ENCODE assay signal across 24 cellular contexts in the genomic region with DNA sequence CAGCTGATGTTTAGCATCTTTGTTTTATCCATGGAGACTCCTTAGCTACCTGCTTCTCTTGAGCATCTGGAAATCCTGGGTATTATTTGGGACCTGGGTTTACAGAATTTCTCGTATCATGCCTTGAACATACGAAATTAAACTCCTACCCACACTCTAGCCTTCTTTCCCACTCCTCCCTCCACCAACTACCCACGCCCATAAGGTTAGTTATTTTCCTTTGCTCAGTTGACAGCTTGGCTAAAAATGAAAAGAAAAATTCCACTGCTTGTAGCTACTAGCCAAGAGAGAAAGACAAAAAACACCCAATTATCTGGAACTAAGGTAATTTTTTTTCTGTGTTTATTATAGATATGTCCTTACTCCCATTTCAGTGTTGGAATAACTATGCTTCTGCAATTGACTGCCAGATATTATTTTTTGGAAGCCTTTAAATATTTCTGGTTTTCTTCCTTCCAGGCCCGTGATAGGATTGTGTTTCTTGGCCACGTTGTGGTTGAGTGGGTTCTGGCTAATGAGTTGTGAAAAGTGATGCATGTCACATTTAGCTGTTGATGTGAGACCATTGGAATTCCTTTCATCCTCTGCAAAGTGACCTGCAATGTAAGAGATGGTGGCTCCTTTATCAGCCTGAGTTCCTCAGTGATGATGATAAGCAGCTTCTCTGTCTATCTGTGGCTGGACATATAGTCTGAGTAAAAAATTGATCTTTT.
A peak's percentile ranks its signal among the peaks of the same experiment; 100 is the strongest.
DNase-seq lines count a peak whose midpoint lies in the region; ATAC-seq and TF ChIP-seq lines count a peak whose summit lies in the region.
"Had no signal": no experiment of that assay in that cellular context is flagged by ENCODE, and none has a peak within 500 bp of the region (broad histone marks: within the 10 kb centered on the region; RNA-seq: fewer than 3 reads in every experiment).

No MANE protein-coding gene starts in this region.

- H3K4me3 Mint-ChIP-seq in activated CD4-positive, alpha-beta memory T cell treated with anti-CD3 and anti-CD28 coated beads, Interleukin-2, amount 10 ng/mL, durations not matched to agents 7 days and 5 days: no peak overlapping the region
- H3K4me3 Mint-ChIP-seq: activated naive CD8-positive, alpha-beta T cell treated with anti-CD3 and anti-CD28 coated beads, Interleukin-2, amount 10 ng/mL, durations not matched to agents 7 days and 5 days; CD8-positive, alpha-beta memory T cell; endodermal cell; naive B cell; stimulated activated memory B cell treated with anti-CD40 and anti-IgM and Interleukin-4, amounts not matched to agents 10 μg/mL and 1 μg/mL and 100 μg/mL, for 72 hours; WTC11 had no signal

- H3K4me3 ChIP-seq in SK-N-SH (ENCODE audit: low read depth in 2 of 2, low read length in 1 of 2) (no peak overlapping the region), choroid plexus epithelial cell (ENCODE audit: low read depth, low read length) (no peak overlapping the region), mesodermal cell (ENCODE audit: extremely low read depth, insufficient read depth, low read length, poor library complexity, severe bottlenecking) (no peak overlapping the region)
- H3K4me3 ChIP-seq: body of pancreas, colonic mucosa had no signal

- no peaks in the 10 kb centered on the region for H3K36me3 Mint-ChIP-seq in activated CD4-positive, alpha-beta memory T cell treated with anti-CD3 and anti-CD28 coated beads, Interleukin-2, amount 10 ng/mL, durations not matched to agents 7 days and 5 days (ENCODE audit: low read depth)
- H3K36me3 Mint-ChIP-seq: activated naive CD8-positive, alpha-beta T cell treated with anti-CD3 and anti-CD28 coated beads, Interleukin-2, amount 10 ng/mL, durations not matched to agents 7 days and 5 days; CD8-positive, alpha-beta memory T cell; naive B cell; stimulated activated memory B cell treated with anti-CD40 and anti-IgM and Interleukin-4, amounts not matched to agents 10 μg/mL and 1 μg/mL and 100 μg/mL, for 72 hours; WTC11 had no signal

- CTCF ChIA-PET in SK-N-SH (lab: Yijun Ruan, JAX): no interaction called here
- CTCF ChIA-PET in activated CD4-positive, alpha-beta memory T cell treated with anti-CD3 and anti-CD28 coated beads, Interleukin-2, amount 10 ng/mL, durations not matched to agents 7 days and 5 days (lab: Charles Lee): no interaction called here

- H3K4me1 ChIP-seq in SK-N-SH (ENCODE audit: control insufficient read depth in 1 of 2, insufficient read depth in 2 of 2, low read depth in 1 of 2, low read length in 1 of 2) (no peaks in the 10 kb centered on the region), mesodermal cell (ENCODE audit: control insufficient read depth, insufficient read depth, low read length, poor library complexity, severe bottlenecking) (peaks cover 14% of the 10 kb centered on the region)
- H3K4me1 ChIP-seq: body of pancreas, colonic mucosa had no signal

- H3F3A ChIP-seq in SK-N-SH (replicated peaks; ENCODE audit: insufficient read depth): no peaks in the 10 kb centered on the region

- H3K9me2 ChIP-seq in SK-N-SH: no peaks in the 10 kb centered on the region

- TF ChIP-seq RAD21 in SK-N-SH (IDR thresholded peaks at IDR 0.05; ENCODE audit: low read length): no peak

- no peaks in the 10 kb centered on the region for H3K9me3 Mint-ChIP-seq in activated CD4-positive, alpha-beta memory T cell treated with anti-CD3 and anti-CD28 coated beads, Interleukin-2, amount 10 ng/mL, durations not matched to agents 7 days and 5 days
- H3K9me3 Mint-ChIP-seq: activated naive CD8-positive, alpha-beta T cell treated with anti-CD3 and anti-CD28 coated beads, Interleukin-2, amount 10 ng/mL, durations not matched to agents 7 days and 5 days; CD8-positive, alpha-beta memory T cell; endodermal cell; stimulated activated memory B cell treated with anti-CD40 and anti-IgM and Interleukin-4, amounts not matched to agents 10 μg/mL and 1 μg/mL and 100 μg/mL, for 72 hours; WTC11 had no signal

- H3K27me3 ChIP-seq in SK-N-SH (ENCODE audit: insufficient read depth): no peaks in the 10 kb centered on the region
- H3K27me3 ChIP-seq: body of pancreas, colonic mucosa had no signal

- no peak for TF ChIP-seq CTCF in SK-N-SH (IDR thresholded peaks at IDR 0.05)
- TF ChIP-seq CTCF in choroid plexus epithelial cell (conservative IDR thresholded peaks at IDR 0.05; ENCODE audit: low read depth, low read length): no peak

- no peaks in the 10 kb centered on the region for H3K79me2 ChIP-seq in SK-N-SH (ENCODE audit: insufficient read depth)

- no peak for TF ChIP-seq EP300 in SK-N-SH (IDR thresholded peaks at IDR 0.05; ENCODE audit: borderline replicate concordance in 1 of 2, low read depth in 1 of 2, low read length in 1 of 2)

- H3K27ac ChIP-seq in SK-N-SH (ENCODE audit: low read depth in 2 of 2, low read length in 1 of 2) (no peak overlapping the region), mesodermal cell (ENCODE audit: low read depth, low read length, severe bottlenecking) (peak overlapping the region; percentile 83)
- H3K27ac ChIP-seq: 22Rv1, body of pancreas, colonic mucosa, RWPE1 had no signal

- POLR2A ChIA-PET in SK-N-SH (lab: Yijun Ruan, JAX): no interaction called here
- POLR2A ChIA-PET in activated CD4-positive, alpha-beta memory T cell treated with anti-CD3 and anti-CD28 coated beads, Interleukin-2, amount 10 ng/mL, durations not matched to agents 7 days and 5 days (lab: Charles Lee): no interaction called here

- H3K9ac ChIP-seq in SK-N-SH: no peak overlapping the region

- H4K20me1 ChIP-seq in SK-N-SH (ENCODE audit: insufficient read depth): no peaks in the 10 kb centered on the region

- no peak overlapping the region for H2AFZ ChIP-seq in SK-N-SH (ENCODE audit: low read depth)

- 17% methylated on average over 5 of the region's 5 CpGs for WGBS in SK-N-SH (ENCODE audit: low lambda C conversion rate)
- WGBS in mesodermal cell (ENCODE audit: insufficient coverage in 2 of 2), 2 experiments: 71 to 88% methylated on average over 3 to 4 of the region's 5 CpGs

- no peak overlapping the region for H3K4me2 ChIP-seq in SK-N-SH

- no peaks in the 10 kb centered on the region for H3K9me3 ChIP-seq in SK-N-SH
- H3K9me3 ChIP-seq in mesodermal cell (ENCODE audit: control insufficient read depth, low read length): no peaks in the 10 kb centered on the region
- H3K9me3 ChIP-seq: body of pancreas, colonic mucosa had no signal

- H3K36me3 ChIP-seq in SK-N-SH (replicated peaks in 1 of 2; ENCODE audit: control insufficient read depth in 1 of 2, insufficient read depth in 2 of 2, low read length in 1 of 2): no peaks in the 10 kb centered on the region
- H3K36me3 ChIP-seq in mesodermal cell (ENCODE audit: control insufficient read depth, insufficient read depth, low read length): no peaks in the 10 kb centered on the region
- H3K36me3 ChIP-seq: colonic mucosa had no signal

- ATAC-seq in SK-N-SH treated with all-trans-retinoic acid at 6 μM for 48 hours (no peak), HG03025 (IDR thresholded peaks at IDR 0.05; ENCODE audit: low FRiP score, unreplicated experiment) (no peak), GM18873 (IDR thresholded peaks at IDR 0.05; ENCODE audit: low FRiP score, unreplicated experiment) (no peak)
- ATAC-seq: body of pancreas; stimulated activated memory B cell treated with anti-CD40 and anti-IgM and Interleukin-4, amounts not matched to agents 10 μg/mL and 1 μg/mL and 100 μg/mL, for 72 hours; WTC11 had no signal

- DNase-seq in SK-N-SH (no peak), choroid plexus epithelial cell (ENCODE audit: low read depth) (peak; percentile 26), superior temporal gyrus (ENCODE audit: extremely low spot score) (peak; percentile 46)
- no peak for DNase-seq in activated CD4-positive, alpha-beta memory T cell treated with anti-CD3 and anti-CD28 coated beads, Interleukin-2, amount 10 ng/mL, durations not matched to agents 7 days and 5 days
- DNase-seq: activated CD8-positive, alpha-beta memory T cell treated with anti-CD3 and anti-CD28 coated beads, Interleukin-2, amount 50 U/mL, for 4 hours; activated naive CD8-positive, alpha-beta T cell treated with anti-CD3 and anti-CD28 coated beads, Interleukin-2, amount 10 ng/mL, durations not matched to agents 7 days and 5 days; body of pancreas; CD8-positive, alpha-beta memory T cell; colonic mucosa; endodermal cell; KBM-7; MV-4-11; naive B cell; NCI-H1694 treated with DMSO at 0.1 percent for 48 hours; stimulated activated CD4-positive, alpha-beta T cell treated with anti-CD3 and anti-CD28 coated beads, Interleukin-1b, Interleukin-23, amount 100 ng/mL, for 48 hours; T-helper 9 cell had no signal

- H3K27me3 Mint-ChIP-seq in activated CD4-positive, alpha-beta memory T cell treated with anti-CD3 and anti-CD28 coated beads, Interleukin-2, amount 10 ng/mL, durations not matched to agents 7 days and 5 days: no peaks in the 10 kb centered on the region
- H3K27me3 Mint-ChIP-seq: activated naive CD8-positive, alpha-beta T cell treated with anti-CD3 and anti-CD28 coated beads, Interleukin-2, amount 10 ng/mL, durations not matched to agents 7 days and 5 days; CD8-positive, alpha-beta memory T cell; naive B cell; stimulated activated memory B cell treated with anti-CD40 and anti-IgM and Interleukin-4, amounts not matched to agents 10 μg/mL and 1 μg/mL and 100 μg/mL, for 72 hours had no signal

- no peaks in the 10 kb centered on the region for H3K4me1 Mint-ChIP-seq in activated CD4-positive, alpha-beta memory T cell treated with anti-CD3 and anti-CD28 coated beads, Interleukin-2, amount 10 ng/mL, durations not matched to agents 7 days and 5 days
- H3K4me1 Mint-ChIP-seq: activated naive CD8-positive, alpha-beta T cell treated with anti-CD3 and anti-CD28 coated beads, Interleukin-2, amount 10 ng/mL, durations not matched to agents 7 days and 5 days; CD8-positive, alpha-beta memory T cell; naive B cell; stimulated activated memory B cell treated with anti-CD40 and anti-IgM and Interleukin-4, amounts not matched to agents 10 μg/mL and 1 μg/mL and 100 μg/mL, for 72 hours; WTC11 had no signal

- no peak overlapping the region for H3K27ac Mint-ChIP-seq in activated CD4-positive, alpha-beta memory T cell treated with anti-CD3 and anti-CD28 coated beads, Interleukin-2, amount 10 ng/mL, durations not matched to agents 7 days and 5 days
- H3K27ac Mint-ChIP-seq: activated naive CD8-positive, alpha-beta T cell treated with anti-CD3 and anti-CD28 coated beads, Interleukin-2, amount 10 ng/mL, durations not matched to agents 7 days and 5 days; CD8-positive, alpha-beta memory T cell; endodermal cell; naive B cell; stimulated activated memory B cell treated with anti-CD40 and anti-IgM and Interleukin-4, amounts not matched to agents 10 μg/mL and 1 μg/mL and 100 μg/mL, for 72 hours; WTC11 had no signal

TF ChIP-seq in SK-N-SH, 30 proteins besides CTCF, POLR2A, EP300 and RAD21 (continues in another document):
- TF ChIP-seq TEAD4 (IDR thresholded peaks at IDR 0.05; ENCODE audit: borderline replicate concordance, insufficient read depth): no peak
- no peak for TF ChIP-seq RCOR1 (IDR thresholded peaks at IDR 0.05; ENCODE audit: low read length)

TF ChIP-seq in SK-N-SH treated with all-trans-retinoic acid at 6 μM for 48 hours, 23 proteins besides CTCF, POLR2A, EP300 and RAD21 (continues in another document):
- no peak for TF ChIP-seq CSDC2 (CRISPR knock-in tag; IDR thresholded peaks at IDR 0.05)

Comparison
In these comparisons a context has a peak if more than half of its experiments do, and no peak if none do; other contexts are left out.
1. DNase-seq: peak in choroid plexus epithelial cell (single experiment) and superior temporal gyrus (single experiment); none in SK-N-SH (single experiment) and activated CD4-positive, alpha-beta memory T cell treated with anti-CD3 and anti-CD28 coated beads, Interleukin-2, amount 10 ng/mL, durations not matched to agents 7 days and 5 days (single experiment).